ENCODE assay signal across 12 cellular contexts in the genomic region with DNA sequence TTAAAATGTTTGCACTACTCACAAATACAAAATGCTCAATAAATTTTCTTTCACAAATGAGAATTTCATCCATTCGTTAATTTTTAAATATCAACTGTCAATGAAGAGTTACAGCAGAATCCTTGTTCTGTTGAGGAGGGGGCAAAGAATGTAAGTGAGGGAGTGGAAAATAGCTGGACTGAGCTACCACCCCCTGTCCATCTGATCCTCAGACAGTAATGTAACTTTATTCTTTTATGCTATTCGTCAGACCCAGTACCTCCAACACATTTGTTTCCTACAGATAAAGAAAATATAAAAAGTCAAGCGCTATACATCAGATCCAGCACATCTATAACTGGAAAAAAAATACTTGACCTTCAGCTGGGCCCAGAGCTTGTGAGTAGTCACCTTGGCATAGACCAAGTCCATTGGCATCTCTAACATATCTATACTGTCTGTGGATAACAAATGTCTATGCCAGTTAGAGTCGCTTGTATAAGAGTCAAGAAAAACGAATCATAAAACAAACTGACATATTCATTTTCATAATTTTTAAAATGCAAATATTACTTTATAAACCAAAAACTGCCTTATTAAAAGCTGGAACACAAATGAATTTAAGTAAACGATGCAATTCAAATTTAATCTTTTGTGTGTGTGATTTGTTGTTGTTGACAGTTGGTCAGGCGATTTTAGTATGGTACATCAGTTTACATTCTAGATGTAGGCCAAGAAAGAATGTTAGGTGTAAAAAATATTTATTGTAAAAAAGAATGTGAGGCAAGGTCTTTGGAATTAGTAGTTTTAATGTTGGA. TPM values are rescaled to one million over a fixed set of nuclear protein-coding genes. Genes with fewer than 3 reads are reported as not detected.
DNase-seq lines count a peak whose midpoint lies in the region; FAIRE-seq and TF ChIP-seq lines count a peak whose summit lies in the region.
"Had no signal": no experiment of that assay in that cellular context is flagged by ENCODE, and none has a peak within 500 bp of the region (broad histone marks: within the 10 kb centered on the region; RNA-seq: fewer than 3 reads in every experiment).

No MANE protein-coding gene starts in this region.

- H3K9me3 ChIP-seq in BLaER1 (no peaks in the 10 kb centered on the region), HAP-1 (no peaks in the 10 kb centered on the region)

- no peaks in the 10 kb centered on the region for H3K9me3 Mint-ChIP-seq in endothelial cell (ENCODE audit: unreplicated experiment)

- H3K27me3 ChIP-seq in BLaER1 (no peaks in the 10 kb centered on the region), HAP-1 (ENCODE audit: low read depth) (no peaks in the 10 kb centered on the region)

- H3K4me3 ChIP-seq in BLaER1, result peak overlapping the region; percentile 74; the same call in 1 of the 2 replicates
- H3K4me3 ChIP-seq in HAP-1, result peak overlapping the region; percentile 54

- H3K4me1 Mint-ChIP-seq in endothelial cell (ENCODE audit: unreplicated experiment), result peaks cover 32% of the 10 kb centered on the region

- in situ Hi-C loops in HAP-1 (cut with MboI; ENCODE audit: low sequenced_read_pairs), result loop anchor here (5.0 to 10.0 kb wide), 3 partner anchors 165 to 1117 kb away; a partner anchor contains a TSS
- in situ Hi-C loops in GM13977 (cut with MboI; ENCODE audit: low pct_unique_long_range_greater_than_20kb, low sequenced_read_pairs, unreplicated experiment), result loop anchor here (10.0 kb wide), 2 partner anchors 1105 to 1845 kb away; a partner anchor contains a TSS

- peaks cover 74% of the 10 kb centered on the region for H3K4me1 ChIP-seq in BLaER1
- peaks cover 53% of the 10 kb centered on the region for H3K4me1 ChIP-seq in HAP-1

- H3K36me3 ChIP-seq in BLaER1 (no peaks in the 10 kb centered on the region), HAP-1 (replicated peaks) (no peaks in the 10 kb centered on the region)

- H3K9ac ChIP-seq in BLaER1, result peak overlapping the region; percentile 95

- no peak for TF ChIP-seq CTCF in endothelial cell (IDR thresholded peaks at IDR 0.05; ENCODE audit: unreplicated experiment)
- TF ChIP-seq CTCF in GM13977 (IDR thresholded peaks at IDR 0.05; ENCODE audit: extremely low read depth, insufficient read depth, missing control alignments), result no peak

- H4K20me1 ChIP-seq in BLaER1, result peaks cover 11% of the 10 kb centered on the region; the same call in 1 of the 2 replicates

- FAIRE-seq in RCC 7860 (lab: Jason Lieb, UNC), result no peak
- FAIRE-seq: endometrium had no signal

- DNase-seq in HAP-1 (ENCODE audit: low spot score in 2 of 2), result no peak
- DNase-seq in RCC 7860 (ENCODE audit: low spot score), result peak; percentile 20
- no peak for DNase-seq in endothelial cell (ENCODE audit: low spot score)
- no peak for DNase-seq in NCI-H2196 treated with DMSO at 0.1 percent for 48 hours (lab: John Stamatoyannopoulos, UW; ENCODE audit: unreplicated experiment)
- DNase-seq in SHP77 treated with DMSO at 0.1 percent for 48 hours (lab: John Stamatoyannopoulos, UW), result no peak
- DNase-seq in GM13977 (ENCODE audit: low spot score), result no peak
- DNase-seq in NCI-H510A treated with DMSO at 0.1 percent for 48 hours (lab: John Stamatoyannopoulos, UW), result no peak
- DNase-seq: activated B cell treated with CpG ODN at 0.5 μM for 24 hours; naive B cell; stimulated activated naive CD4-positive, alpha-beta T cell treated with Interleukin-2 at 50 U/mL for 16 hours had no signal

- peak overlapping the region; percentile 82 for H3K4me2 ChIP-seq in BLaER1

- peaks cover 1% of the 10 kb centered on the region for H3K27me3 Mint-ChIP-seq in endothelial cell (ENCODE audit: unreplicated experiment)
- H3K27me3 Mint-ChIP-seq: naive B cell had no signal

- H3K36me3 Mint-ChIP-seq in endothelial cell (ENCODE audit: low read depth, unreplicated experiment), result no peaks in the 10 kb centered on the region
- H3K36me3 Mint-ChIP-seq: naive B cell had no signal

- H3K27ac ChIP-seq in BLaER1, result peak overlapping the region; percentile 93

- H3K4me3 Mint-ChIP-seq in endothelial cell (ENCODE audit: unreplicated experiment), result no peak overlapping the region
- H3K4me3 Mint-ChIP-seq: activated B cell treated with CpG ODN at 0.5 μM for 24 hours had no signal

- H3K27ac Mint-ChIP-seq in endothelial cell (ENCODE audit: unreplicated experiment), result peak overlapping the region; percentile 90
- H3K27ac Mint-ChIP-seq: activated B cell treated with CpG ODN at 0.5 μM for 24 hours had no signal

RNA-seq across cellular contexts. Expression of a gene that starts 57.2 kb away (rescaled TPM):
- 1.2 TPM for total RNA-seq in endothelial cell (ENCODE audit: unreplicated experiment)
